In genomic region chr7:33728779-33729646, GRCh38 we compare ENCODE assay signal across 16 cellular contexts.
A peak's percentile ranks its signal among the peaks of the same experiment; 100 is the strongest.
DNase-seq lines count a peak whose midpoint lies in the region; ATAC-seq and TF ChIP-seq lines count a peak whose summit lies in the region.
"Had no signal": no experiment of that assay in that cellular context is flagged by ENCODE, and none has a peak within 500 bp of the region (broad histone marks: within the 10 kb centered on the region; RNA-seq: fewer than 3 reads in every experiment).

No MANE protein-coding gene starts in this region.

- no peaks in the 10 kb centered on the region for H3F3A ChIP-seq in GM23338 (replicated peaks; ENCODE audit: low read depth)

- no peak overlapping the region for H3K9ac ChIP-seq in SK-N-MC (ENCODE audit: insufficient read length)

- H3K27me3 ChIP-seq in body of pancreas (no peaks in the 10 kb centered on the region), GM23338 (ENCODE audit: insufficient read depth) (no peaks in the 10 kb centered on the region), upper lobe of right lung (no peaks in the 10 kb centered on the region)
- H3K27me3 ChIP-seq: BE2C had no signal

- H3K27me3 Mint-ChIP-seq in GM23338 (ENCODE audit: insufficient read depth, low read depth, poor library complexity) = peaks cover 2% of the 10 kb centered on the region
- H3K27me3 Mint-ChIP-seq in activated T-helper 17 cell treated with anti-CD3 and anti-CD28 coated beads, Interleukin-2, amount 50 U/mL, for 72 hours = no peaks in the 10 kb centered on the region
- H3K27me3 Mint-ChIP-seq: CD4-positive, alpha-beta memory T cell had no signal

- no peak overlapping the region for H3K4me3 Mint-ChIP-seq in GM23338
- no peak overlapping the region for H3K4me3 Mint-ChIP-seq in activated T-helper 17 cell treated with anti-CD3 and anti-CD28 coated beads, Interleukin-2, amount 50 U/mL, for 72 hours
- H3K4me3 Mint-ChIP-seq: CD4-positive, alpha-beta memory T cell; HFFc6 had no signal

- 82 to 91% methylated on average over 17 of the region's 17 CpGs for WGBS in body of pancreas, 2 donors

- TF ChIP-seq CTCF in mucosa of descending colon (IDR thresholded peaks at IDR 0.05) (no peak), body of pancreas (IDR thresholded peaks at IDR 0.05) (no peak), GM23338 (conservative IDR thresholded peaks at IDR 0.05; ENCODE audit: low read depth in 2 of 2) (no peak), upper lobe of right lung (IDR thresholded peaks at IDR 0.05) (no peak)

- no peak overlapping the region for H2AFZ ChIP-seq in GM23338

- TF ChIP-seq POLR2A in body of pancreas (IDR thresholded peaks at IDR 0.05) = no peak

- H3K9me3 ChIP-seq in SK-N-MC (ENCODE audit: low read depth, low read length) = no peaks in the 10 kb centered on the region
- H3K9me3 ChIP-seq in mucosa of descending colon = no peaks in the 10 kb centered on the region
- no peaks in the 10 kb centered on the region for H3K9me3 ChIP-seq in body of pancreas
- no peaks in the 10 kb centered on the region for H3K9me3 ChIP-seq in upper lobe of right lung
- H3K9me3 ChIP-seq: BE2C had no signal

- H3K27ac ChIP-seq in SK-N-MC = peak overlapping the region; percentile 17; the same call in 1 of the 2 replicates
- no peak overlapping the region for H3K27ac ChIP-seq in body of pancreas
- no peak overlapping the region for H3K27ac ChIP-seq in GM23338 (ENCODE audit: low read depth)
- H3K27ac ChIP-seq in upper lobe of right lung = no peak overlapping the region
- H3K27ac ChIP-seq: C4-2B had no signal

- no peaks in the 10 kb centered on the region for H3K4me1 ChIP-seq in mucosa of descending colon (ENCODE audit: low read depth)
- H3K4me1 ChIP-seq in body of pancreas = peaks cover 7% of the 10 kb centered on the region
- peaks cover 15% of the 10 kb centered on the region for H3K4me1 ChIP-seq in GM23338 (ENCODE audit: insufficient read depth)
- H3K4me1 ChIP-seq in upper lobe of right lung = peaks cover 13% of the 10 kb centered on the region

- ATAC-seq in left colon (peak; percentile 73), mucosa of descending colon (peak; percentile 72), body of pancreas (no peak), GM23338 (no peak), upper lobe of right lung (no peak)
- no peak for ATAC-seq in activated T-helper 17 cell treated with anti-CD3 and anti-CD28 coated beads, Interleukin-2, amount 50 U/mL, for 72 hours (replicated peaks)
- ATAC-seq: HepG2 had no signal

- DNase-seq in SK-N-MC (ENCODE audit: low read depth, low spot score) = no peak
- DNase-seq in left colon = no peak
- DNase-seq in mucosa of descending colon = no peak
- DNase-seq in body of pancreas = no peak
- DNase-seq in GM23338 (ENCODE audit: low spot score) = no peak
- no peak for DNase-seq in upper lobe of right lung
- DNase-seq: BE2C; CD4-positive, alpha-beta memory T cell; DMS79 treated with DMSO at 0.1 percent for 48 hours; EL; GOT3; H9; HFFc6 had no signal

- H3K79me2 ChIP-seq in GM23338 (replicated peaks; ENCODE audit: insufficient read depth) = no peaks in the 10 kb centered on the region

- H3K27ac Mint-ChIP-seq in GM23338 = no peak overlapping the region
- no peak overlapping the region for H3K27ac Mint-ChIP-seq in activated T-helper 17 cell treated with anti-CD3 and anti-CD28 coated beads, Interleukin-2, amount 50 U/mL, for 72 hours
- H3K27ac Mint-ChIP-seq: CD4-positive, alpha-beta memory T cell; H9; HFFc6 had no signal

- H3K4me3 ChIP-seq in SK-N-MC (peak overlapping the region; percentile 28; the same call in 1 of the 2 replicates), mucosa of descending colon (no peak overlapping the region), body of pancreas (no peak overlapping the region), GM23338 (no peak overlapping the region), upper lobe of right lung (no peak overlapping the region)

- no peaks in the 10 kb centered on the region for H3K36me3 ChIP-seq in SK-N-MC (ENCODE audit: insufficient read depth, low read length)
- H3K36me3 ChIP-seq in mucosa of descending colon (ENCODE audit: low read depth) = no peaks in the 10 kb centered on the region
- H3K36me3 ChIP-seq in body of pancreas (replicated peaks in 1 of 2; ENCODE audit: insufficient read depth in 1 of 2, low read depth in 2 of 2) = no peaks in the 10 kb centered on the region
- no peaks in the 10 kb centered on the region for H3K36me3 ChIP-seq in GM23338 (ENCODE audit: insufficient read depth)
- H3K36me3 ChIP-seq in upper lobe of right lung = no peaks in the 10 kb centered on the region
- H3K36me3 ChIP-seq: BE2C had no signal

- no peaks in the 10 kb centered on the region for H3K9me2 ChIP-seq in GM23338 (ENCODE audit: insufficient read depth)

- 0 out of 3 replicates have a peak, but pooled peaks cover 2% of the 10 kb centered on the region for H3K9me3 Mint-ChIP-seq in GM23338
- no peaks in the 10 kb centered on the region for H3K9me3 Mint-ChIP-seq in activated T-helper 17 cell treated with anti-CD3 and anti-CD28 coated beads, Interleukin-2, amount 50 U/mL, for 72 hours
- H3K9me3 Mint-ChIP-seq: CD4-positive, alpha-beta memory T cell; H9; HFFc6 had no signal

- H4K20me1 ChIP-seq in GM23338 (replicated peaks; ENCODE audit: insufficient read depth) = no peaks in the 10 kb centered on the region

- H3K36me3 Mint-ChIP-seq in GM23338 (ENCODE audit: low read depth) = 0 out of 3 replicates have a peak, but pooled peaks cover 4% of the 10 kb centered on the region
- no peaks in the 10 kb centered on the region for H3K36me3 Mint-ChIP-seq in activated T-helper 17 cell treated with anti-CD3 and anti-CD28 coated beads, Interleukin-2, amount 50 U/mL, for 72 hours (ENCODE audit: low read depth)

- H3K4me1 Mint-ChIP-seq in GM23338 = peaks cover 20% of the 10 kb centered on the region
- no peaks in the 10 kb centered on the region for H3K4me1 Mint-ChIP-seq in activated T-helper 17 cell treated with anti-CD3 and anti-CD28 coated beads, Interleukin-2, amount 50 U/mL, for 72 hours
- H3K4me1 Mint-ChIP-seq: CD4-positive, alpha-beta memory T cell had no signal

- H3K4me2 ChIP-seq in GM23338 = no peak overlapping the region

- intact Hi-C loops in left colon (cut with DNase I, micrococcal nuclease) = no loop called here
- intact Hi-C loops in mucosa of descending colon (cut with DNase I, micrococcal nuclease) = no loop called here
- intact Hi-C loops in body of pancreas (cut with DNase I) = no loop called here
- intact Hi-C loops in upper lobe of right lung (cut with DNase I) = no loop called here

TF ChIP-seq in GM23338, 12 proteins besides CTCF, POLR2A, EP300 and RAD21:
- TF ChIP-seq POLR2AphosphoS5 (IDR thresholded peaks at IDR 0.05; ENCODE audit: low read depth) (no peak), ETS1 (IDR thresholded peaks at IDR 0.05) (no peak), NANOG (IDR thresholded peaks at IDR 0.05; ENCODE audit: borderline replicate concordance) (no peak), CREB1 (CRISPR knock-in tag; IDR thresholded peaks at IDR 0.05; ENCODE audit: low read depth) (no peak)

Comparison
In these comparisons a context has a peak if more than half of its experiments do, and no peak if none do; other contexts are left out.
1. ATAC-seq: peak in left colon (single experiment) and mucosa of descending colon (single experiment); none in body of pancreas (single experiment), GM23338 (single experiment), upper lobe of right lung (single experiment) and activated T-helper 17 cell treated with anti-CD3 and anti-CD28 coated beads, Interleukin-2, amount 50 U/mL, for 72 hours (single experiment).